Comparison of ENCODE assay signal across 33 cellular contexts in genomic region chr19:45303269-45304060, GRCh38. TPM values are rescaled to one million over a fixed set of nuclear protein-coding genes. Genes with fewer than 3 reads are reported as not detected.
"Had no signal": no experiment of that assay in that cellular context is flagged by ENCODE, and none has a peak within 500 bp of the region (broad histone marks: within the 10 kb centered on the region; RNA-seq: fewer than 3 reads in every experiment).

No MANE protein-coding gene starts in this region.

- H3K4me3 ChIP-seq: ascending aorta, body of pancreas, breast epithelium, PC-9 had no signal

- FAIRE-seq: RCC 7860, TTC549 had no signal

- H3K27me3 ChIP-seq: ascending aorta, body of pancreas, breast epithelium had no signal

- DNase-seq: activated CD4-positive, alpha-beta T cell treated with anti-CD3 and anti-CD28 coated beads, Interleukin-2, amount 10 ng/mL, durations not matched to agents 7 days and 5 days; activated CD4-positive, alpha-beta T cell treated with anti-CD3 and anti-CD28 coated beads, Interleukin-2, amount 50 U/mL, for 48 hours; activated CD8-positive, alpha-beta T cell treated with anti-CD3 and anti-CD28 coated beads, Interleukin-2, amount 10 ng/mL, durations not matched to agents 7 days and 5 days; activated gamma-delta T cell; activated naive CD4-positive, alpha-beta T cell treated with Interleukin-2 at 50 U/mL for 16 hours; activated naive CD8-positive, alpha-beta T cell treated with anti-CD3 and anti-CD28 coated beads, Interleukin-2, amount 10 ng/mL, durations not matched to agents 7 days and 5 days; activated T-cell treated with anti-CD3 and anti-CD28 coated beads, Interleukin-2, amount 50 U/mL, for 24 hours; amygdala; body of pancreas; NCI-H1092 treated with DMSO at 0.1 percent for 48 hours; NCI-H1417; NCI-H146; NCI-H187; NCI-H2029 treated with DMSO at 0.1 percent for 48 hours; NCI-H2107; NCI-H2171; NCI-H510A; NCI-H526; NCI-H748 treated with DMSO at 0.1 percent for 48 hours; NK-92 treated with Interleukin-12 subunit alpha and Interleukin-12 subunit beta, amount 100 ng/mL, for 24 hours; PC-9; SIG-M5 had no signal

- H3K27ac ChIP-seq: ascending aorta, body of pancreas, breast epithelium, PC-9, RWPE1 had no signal

- H3K9me3 ChIP-seq: ascending aorta, body of pancreas, breast epithelium had no signal

- H3K4me1 ChIP-seq: ascending aorta, body of pancreas, breast epithelium had no signal

- H3K4me2 ChIP-seq: PC-9 had no signal

- H2AFZ ChIP-seq: PC-9 had no signal

- ATAC-seq: activated CD8-positive, alpha-beta T cell treated with anti-CD3 and anti-CD28 coated beads, Interleukin-2, amount 10 ng/mL, durations not matched to agents 7 days and 5 days; body of pancreas had no signal

RNA-seq across cellular contexts. Expression of gene CKM, which starts 19.2 kb away (rescaled TPM):
- total RNA-seq: activated CD4-positive, alpha-beta T cell treated with anti-CD3 and anti-CD28 coated beads, Interleukin-2, amount 10 ng/mL, durations not matched to agents 7 days and 5 days; activated CD8-positive, alpha-beta T cell treated with anti-CD3 and anti-CD28 coated beads, Interleukin-2, amount 10 ng/mL, durations not matched to agents 7 days and 5 days; activated naive CD8-positive, alpha-beta T cell treated with anti-CD3 and anti-CD28 coated beads, Interleukin-2, amount 10 ng/mL, durations not matched to agents 7 days and 5 days; activated T-helper 2 cell treated with anti-CD3 and anti-CD28 coated beads, Interferon-gamma antibody, Interleukin-2, Interleukin-4, amounts not matched to agents 10 μg/mL and 5 μg/mL and 100 μg/mL, durations not matched to agents 14 hours and 24 hours and 36 hours; ascending aorta; body of pancreas; breast epithelium; LHCN-M2; PC-9; SK-MEL-5; T-helper 1 cell treated with Interleukin-12 subunit alpha and Interleukin-12 subunit beta and Interleukin-4 antibody, amounts not matched to agents 30 ng/mL and 1 ng/mL, for 36 hours had no signal

RNA-seq across cellular contexts. Expression of gene KLC3, which starts 37.1 kb away (rescaled TPM):
- total RNA-seq: activated CD4-positive, alpha-beta T cell treated with anti-CD3 and anti-CD28 coated beads, Interleukin-2, amount 10 ng/mL, durations not matched to agents 7 days and 5 days; activated CD8-positive, alpha-beta T cell treated with anti-CD3 and anti-CD28 coated beads, Interleukin-2, amount 10 ng/mL, durations not matched to agents 7 days and 5 days; activated naive CD8-positive, alpha-beta T cell treated with anti-CD3 and anti-CD28 coated beads, Interleukin-2, amount 10 ng/mL, durations not matched to agents 7 days and 5 days; activated T-helper 2 cell treated with anti-CD3 and anti-CD28 coated beads, Interferon-gamma antibody, Interleukin-2, Interleukin-4, amounts not matched to agents 10 μg/mL and 5 μg/mL and 100 μg/mL, durations not matched to agents 14 hours and 24 hours and 36 hours; ascending aorta; cardiac septum; LHCN-M2; Right ventricle myocardium inferior; T-helper 1 cell treated with Interleukin-12 subunit alpha and Interleukin-12 subunit beta and Interleukin-4 antibody, amounts not matched to agents 30 ng/mL and 1 ng/mL, for 36 hours had no signal

RNA-seq across cellular contexts. Expression of gene EXOC3L2, which starts 58.3 kb away (rescaled TPM):
- total RNA-seq: activated CD4-positive, alpha-beta T cell treated with anti-CD3 and anti-CD28 coated beads, Interleukin-2, amount 10 ng/mL, durations not matched to agents 7 days and 5 days; activated CD8-positive, alpha-beta T cell treated with anti-CD3 and anti-CD28 coated beads, Interleukin-2, amount 10 ng/mL, durations not matched to agents 7 days and 5 days; activated naive CD8-positive, alpha-beta T cell treated with anti-CD3 and anti-CD28 coated beads, Interleukin-2, amount 10 ng/mL, durations not matched to agents 7 days and 5 days; activated T-helper 2 cell treated with anti-CD3 and anti-CD28 coated beads, Interferon-gamma antibody, Interleukin-2, Interleukin-4, amounts not matched to agents 10 μg/mL and 5 μg/mL and 100 μg/mL, durations not matched to agents 14 hours and 24 hours and 36 hours; LHCN-M2; PC-9; SK-MEL-5; T-helper 1 cell treated with Interleukin-12 subunit alpha and Interleukin-12 subunit beta and Interleukin-4 antibody, amounts not matched to agents 30 ng/mL and 1 ng/mL, for 36 hours had no signal
